Comparison of ENCODE assay signal across 16 cellular contexts in genomic region chr4:150283689-150284088, GRCh38.
A peak's percentile ranks its signal among the peaks of the same experiment; 100 is the strongest.
DNase-seq lines count a peak whose midpoint lies in the region; FAIRE-seq and TF ChIP-seq lines count a peak whose summit lies in the region.
"Had no signal": no experiment of that assay in that cellular context is flagged by ENCODE, and none has a peak within 500 bp of the region (broad histone marks: within the 10 kb centered on the region; RNA-seq: fewer than 3 reads in every experiment).

No MANE protein-coding gene starts in this region.

- intact Hi-C loops in colonic mucosa (cut with DNase I): no loop called here

- H2AFZ ChIP-seq in astrocyte (ENCODE audit: low read depth, low read length): no peak overlapping the region

- no peak for TF ChIP-seq CTCF in AG04449 (IDR thresholded peaks at IDR 0.05; ENCODE audit: insufficient read depth, low read length, missing control alignments)
- TF ChIP-seq CTCF in astrocyte (IDR thresholded peaks at IDR 0.05; ENCODE audit: insufficient read depth, low read depth, low read length): no peak
- TF ChIP-seq CTCF in colonic mucosa (IDR thresholded peaks at IDR 0.05): no peak

- H3K27ac Mint-ChIP-seq in astrocyte (ENCODE audit: unreplicated experiment): peak overlapping the region; percentile 93
- H3K27ac Mint-ChIP-seq: activated T-helper 1 cell treated with anti-CD3 and anti-CD28 coated beads, Interleukin-12 subunit alpha, Interleukin-12 subunit beta, Interleukin-2, Interleukin-4 antibody, amounts not matched to agents 30 ng/mL and 10 ng/mL and 1 ng/mL, durations not matched to agents 14 hours and 24 hours and 36 hours had no signal

- DNase-seq in AG04449 (ENCODE audit: low read depth, low spot score) (peak; percentile 94), HCEC 1CT (peak; percentile 81), astrocyte (ENCODE audit: low read depth) (peak; percentile 98), iris pigment epithelial cell (ENCODE audit: low read depth) (peak; percentile 97), activated gamma-delta T cell (lab: John Stamatoyannopoulos, UW) (no peak), colonic mucosa (no peak), NCI-H526 (lab: John Stamatoyannopoulos, UW) (no peak), SIG-M5 (lab: John Stamatoyannopoulos, UW) (no peak)
- DNase-seq: activated CD4-positive, alpha-beta T cell treated with anti-CD3 and anti-CD28 coated beads for 1 hour; C1 segment of cervical spinal cord; KG1; midbrain; NCI-H187 treated with DMSO at 0.1 percent for 48 hours had no signal

- H3K27ac ChIP-seq in astrocyte (ENCODE audit: low read depth, low read length): peak overlapping the region; percentile 97
- no peak overlapping the region for H3K27ac ChIP-seq in colonic mucosa

- peak overlapping the region; percentile 11 for H3K4me3 Mint-ChIP-seq in astrocyte (ENCODE audit: unreplicated experiment)
- H3K4me3 Mint-ChIP-seq: activated T-helper 1 cell treated with anti-CD3 and anti-CD28 coated beads, Interleukin-12 subunit alpha, Interleukin-12 subunit beta, Interleukin-2, Interleukin-4 antibody, amounts not matched to agents 30 ng/mL and 10 ng/mL and 1 ng/mL, durations not matched to agents 14 hours and 24 hours and 36 hours; central memory CD8-positive, alpha-beta T cell had no signal

- H3K9me3 ChIP-seq in astrocyte (ENCODE audit: insufficient read depth, low read depth, low read length): no peaks in the 10 kb centered on the region
- no peaks in the 10 kb centered on the region for H3K9me3 ChIP-seq in colonic mucosa

- POLR2A ChIA-PET in AG04449 (lab: Yijun Ruan, JAX): interaction anchor here (0.5 to 1.5 kb wide), 3 partner anchors 12 to 90 kb away, joined by 3 to 4 read pairs (median 3); no protein-coding TSS in a partner anchor

- H3K27me3 ChIP-seq in astrocyte (ENCODE audit: insufficient read depth, low read length) (no peaks in the 10 kb centered on the region), colonic mucosa (no peaks in the 10 kb centered on the region)

- H3K4me3 ChIP-seq in AG04449 (ENCODE audit: low read depth, low read length) (no peak overlapping the region), astrocyte (ENCODE audit: insufficient read depth, low read depth, low read length) (peak overlapping the region; percentile 13), colonic mucosa (no peak overlapping the region)

- no peaks in the 10 kb centered on the region for H3K27me3 Mint-ChIP-seq in astrocyte (ENCODE audit: low read depth, unreplicated experiment)
- H3K27me3 Mint-ChIP-seq: central memory CD8-positive, alpha-beta T cell had no signal

- H3K9me3 Mint-ChIP-seq in astrocyte (ENCODE audit: unreplicated experiment): no peaks in the 10 kb centered on the region
- H3K9me3 Mint-ChIP-seq: activated T-helper 1 cell treated with anti-CD3 and anti-CD28 coated beads, Interleukin-12 subunit alpha, Interleukin-12 subunit beta, Interleukin-2, Interleukin-4 antibody, amounts not matched to agents 30 ng/mL and 10 ng/mL and 1 ng/mL, durations not matched to agents 14 hours and 24 hours and 36 hours; central memory CD8-positive, alpha-beta T cell had no signal

- H3K79me2 ChIP-seq in astrocyte (ENCODE audit: insufficient read depth, low read length): no peaks in the 10 kb centered on the region

- no peaks in the 10 kb centered on the region for H3K36me3 ChIP-seq in astrocyte (ENCODE audit: insufficient read depth, low read length)
- H3K36me3 ChIP-seq in colonic mucosa: no peaks in the 10 kb centered on the region

- H3K4me1 ChIP-seq in astrocyte (ENCODE audit: insufficient read depth, low read length): peaks cover 44% of the 10 kb centered on the region
- H3K4me1 ChIP-seq in colonic mucosa: no peaks in the 10 kb centered on the region

- CTCF ChIA-PET in AG04449 (lab: Yijun Ruan, JAX): interaction anchor here (0.6 to 6.3 kb wide), 8 partner anchors 14 to 584 kb away, joined by 3 to 30 read pairs (median 3); no protein-coding TSS in a partner anchor

- peak overlapping the region; percentile 71 for H3K4me2 ChIP-seq in astrocyte (ENCODE audit: low read length)

- H3K36me3 Mint-ChIP-seq in astrocyte (ENCODE audit: low read depth, unreplicated experiment): peaks cover 3% of the 10 kb centered on the region

- H3K4me1 Mint-ChIP-seq in astrocyte (ENCODE audit: low read depth, unreplicated experiment): peaks cover 50% of the 10 kb centered on the region
- H3K4me1 Mint-ChIP-seq: central memory CD8-positive, alpha-beta T cell had no signal

- H3K9ac ChIP-seq in astrocyte (ENCODE audit: low read length) (peak overlapping the region; percentile 77), colonic mucosa (ENCODE audit: low read depth in 2 of 2, low read length in 2 of 2) (no peak overlapping the region)

- H4K20me1 ChIP-seq in astrocyte (ENCODE audit: insufficient read depth, low read length): no peaks in the 10 kb centered on the region

- peak; percentile 72 for FAIRE-seq in astrocyte (lab: Jason Lieb, UNC)
- FAIRE-seq: G401.6 had no signal

Comparison
In these comparisons a context has a peak if more than half of its experiments do, and no peak if none do; other contexts are left out.
1. DNase-seq: peak in AG04449 (single experiment), HCEC 1CT (single experiment), astrocyte (single experiment) and iris pigment epithelial cell (single experiment); none in activated gamma-delta T cell (single experiment), colonic mucosa (single experiment), NCI-H526 (0 of 2) and SIG-M5 (single experiment).